ENCODE assay signal across 19 cellular contexts in genomic region chr2:119481501-119482455, GRCh38. TPM values are rescaled to one million over a fixed set of nuclear protein-coding genes. Genes with fewer than 3 reads are reported as not detected.
DNase-seq lines count a peak whose midpoint lies in the region; ATAC-seq, FAIRE-seq and TF ChIP-seq lines count a peak whose summit lies in the region.
"Had no signal": no experiment of that assay in that cellular context is flagged by ENCODE, and none has a peak within 500 bp of the region (broad histone marks: within the 10 kb centered on the region; RNA-seq: fewer than 3 reads in every experiment).

No MANE protein-coding gene starts in this region.

- in situ Hi-C loops in HepG2 (cut with HindIII; ENCODE audit: extremely low pct_ligation_motif_present, low pct_unique_long_range_greater_than_20kb), result loop anchor here (5.0 kb wide), 1 partner anchor 259 kb away; the partner anchor contains the start of gene STEAP3

- no peak for DNase-seq in HepG2 (ENCODE audit: low spot score)
- DNase-seq in right lobe of liver, result no peak
- no peak for DNase-seq in coronary artery (ENCODE audit: low spot score)
- no peak for DNase-seq in neural crest cell (ENCODE audit: low read depth, low spot score)
- peak; percentile 52 to 96 for DNase-seq in vagina (ENCODE audit: extremely low spot score in 2 of 2)
- no peak for DNase-seq in DMS153 (lab: John Stamatoyannopoulos, UW)
- no peak for DNase-seq in EL
- DNase-seq: activated effector memory CD4-positive, alpha-beta T cell treated with anti-CD3 and anti-CD28 coated beads, Interleukin-2, amount 50 U/mL, for 16 hours; foreskin fibroblast; NCI-H187 treated with DMSO at 0.1 percent for 48 hours; NCI-H524; stimulated activated CD4-positive, alpha-beta T cell treated with anti-CD3 and anti-CD28 coated beads, Interleukin-15, amount 100 ng/mL, for 24 hours; T-helper 2 cell had no signal

- H3K4me2 ChIP-seq in HepG2 (ENCODE audit: low read depth, low read length), result peak overlapping the region; percentile 14; the same call in 1 of the 2 replicates

- H3K36me3 Mint-ChIP-seq in neural crest cell (ENCODE audit: low read depth), result no peaks in the 10 kb centered on the region
- H3K36me3 Mint-ChIP-seq: natural killer cell treated with Interleukin-12 subunit alpha and Interleukin-12 subunit beta and Interleukin-15 and Interleukin-18, amount 100 ng/mL, for 72 hours had no signal

- no peaks in the 10 kb centered on the region for H3K27me3 Mint-ChIP-seq in neural crest cell (ENCODE audit: low read depth)
- H3K27me3 Mint-ChIP-seq: stimulated activated naive CD8-positive, alpha-beta T cell treated with anti-CD3 and anti-CD28 coated beads, Interleukin-15, Interleukin-2, amounts not matched to agents 100 ng/mL and 50 ng/mL, for 24 hours had no signal

- H3K36me3 ChIP-seq in HepG2 (replicated peaks in 1 of 2; ENCODE audit: control insufficient read depth in 1 of 2, insufficient read depth in 2 of 2, low read length in 2 of 2) (no peaks in the 10 kb centered on the region), right lobe of liver (no peaks in the 10 kb centered on the region), vagina (no peaks in the 10 kb centered on the region)

- TF ChIP-seq EP300 in HepG2 (IDR thresholded peaks at IDR 0.05; ENCODE audit: low read depth in 2 of 2, low read length in 2 of 2) (no peak), HepG2 (CRISPR knock-in tag; IDR thresholded peaks at IDR 0.05; ENCODE audit: borderline replicate concordance) (no peak)

- H3K9me3 ChIP-seq in HepG2 (ENCODE audit: low read length), result no peaks in the 10 kb centered on the region
- no peaks in the 10 kb centered on the region for H3K9me3 ChIP-seq in right lobe of liver
- no peaks in the 10 kb centered on the region for H3K9me3 ChIP-seq in vagina

- TF ChIP-seq POLR2A in HepG2 (IDR thresholded peaks at IDR 0.05; ENCODE audit: insufficient read depth in 1 of 2, low read depth in 2 of 2, low read length in 2 of 2) (no peak), right lobe of liver (IDR thresholded peaks at IDR 0.05) (no peak), vagina (IDR thresholded peaks at IDR 0.05) (no peak)

- H3K27me3 ChIP-seq in HepG2 (ENCODE audit: control insufficient read depth in 1 of 2, insufficient read depth in 2 of 2, low read length in 2 of 2) (peaks cover 0 to 82% of the 10 kb centered on the region in 2 experiments; a peak in 4 of 5 replicates), right lobe of liver (no peaks in the 10 kb centered on the region), vagina (no peaks in the 10 kb centered on the region)

- intact Hi-C loops in HepG2 (cut with micrococcal nuclease; ENCODE audit: unreplicated experiment), result no loop called here
- intact Hi-C loops in right lobe of liver (cut with DNase I), result no loop called here
- intact Hi-C loops in vagina (cut with DNase I), result no loop called here

- no peaks in the 10 kb centered on the region for H4K20me1 ChIP-seq in HepG2 (ENCODE audit: insufficient read depth, low read length)

- ATAC-seq in HepG2 (no peak), right lobe of liver (no peak), GM18498 (IDR thresholded peaks at IDR 0.05; ENCODE audit: unreplicated experiment) (no peak)
- ATAC-seq: natural killer cell treated with Interleukin-12 subunit alpha and Interleukin-12 subunit beta and Interleukin-15 and Interleukin-18, amount 100 ng/mL, for 72 hours had no signal

- TF ChIP-seq CTCF in HepG2 (CRISPR knock-in tag; IDR thresholded peaks at IDR 0.05), result peak; percentile 31; the same call in 1 of the 2 replicates
- TF ChIP-seq CTCF in right lobe of liver (IDR thresholded peaks at IDR 0.05), result no peak
- TF ChIP-seq CTCF in coronary artery (IDR thresholded peaks at IDR 0.05), result no peak
- no peak for TF ChIP-seq CTCF in neural crest cell (conservative IDR thresholded peaks at IDR 0.05)
- no peak for TF ChIP-seq CTCF in vagina (IDR thresholded peaks at IDR 0.05)

- BruUV-seq in HepG2 (replicated peaks; lab: Mats Ljungman, UMichigan), result no TSS peak

- H3K4me1 ChIP-seq in HepG2 (ENCODE audit: insufficient read depth, low read length), result peaks cover 56% of the 10 kb centered on the region
- peaks cover 0 to 37% (median 11%) of the 10 kb centered on the region in 4 donors for H3K4me1 ChIP-seq in right lobe of liver
- no peaks in the 10 kb centered on the region for H3K4me1 ChIP-seq in vagina

- no peak overlapping the region for H3K4me3 Mint-ChIP-seq in neural crest cell
- H3K4me3 Mint-ChIP-seq: natural killer cell treated with Interleukin-12 subunit alpha and Interleukin-12 subunit beta and Interleukin-15 and Interleukin-18, amount 100 ng/mL, for 72 hours; stimulated activated naive CD8-positive, alpha-beta T cell treated with anti-CD3 and anti-CD28 coated beads, Interleukin-15, Interleukin-2, amounts not matched to agents 100 ng/mL and 50 ng/mL, for 24 hours had no signal

- H3K27ac ChIP-seq in HepG2 (ENCODE audit: extremely low read length, insufficient read depth, low read length) (no peak overlapping the region), right lobe of liver (no peak overlapping the region), coronary artery (peak overlapping the region; percentile 53 to 91), vagina (no peak overlapping the region)

- H3K79me2 ChIP-seq in HepG2 (ENCODE audit: insufficient read depth, low read length), result no peaks in the 10 kb centered on the region

- 33% methylated on average over 11 of the region's 16 CpGs for WGBS in HepG2 (ENCODE audit: low lambda C conversion rate)
- 81% methylated on average over 7 of the region's 16 CpGs for WGBS in right lobe of liver (ENCODE audit: insufficient coverage, low coverage, low lambda C conversion rate, missing lambda C conversion rate)

- H3K27ac Mint-ChIP-seq in neural crest cell (ENCODE audit: unreplicated experiment), result peak overlapping the region; percentile 19
- H3K27ac Mint-ChIP-seq: natural killer cell treated with Interleukin-12 subunit alpha and Interleukin-12 subunit beta and Interleukin-15 and Interleukin-18, amount 100 ng/mL, for 72 hours; stimulated activated naive CD8-positive, alpha-beta T cell treated with anti-CD3 and anti-CD28 coated beads, Interleukin-15, Interleukin-2, amounts not matched to agents 100 ng/mL and 50 ng/mL, for 24 hours had no signal

- no peak overlapping the region for H3K9ac ChIP-seq in HepG2 (ENCODE audit: insufficient read depth, low read depth, low read length)

- no peak overlapping the region for H3K4me3 ChIP-seq in HepG2 (replicated peaks in 1 of 3; ENCODE audit: insufficient read depth in 1 of 3, low read depth in 2 of 3, low read length in 3 of 3)
- H3K4me3 ChIP-seq in right lobe of liver, result no peak overlapping the region
- H3K4me3 ChIP-seq in coronary artery, result no peak overlapping the region
- no peak overlapping the region for H3K4me3 ChIP-seq in vagina

- CTCF ChIA-PET in HepG2 (lab: Yijun Ruan, JAX; ENCODE audit: low intra/inter-chr PET ratio, low total read pairs), result no interaction called here

- TF ChIP-seq RAD21 in HepG2 (CRISPR knock-in tag; IDR thresholded peaks at IDR 0.05), result no peak

- POLR2A ChIA-PET in HepG2 (lab: Yijun Ruan, JAX), result interaction anchor here (1.4 kb wide), 1 partner anchor 115 kb away, joined by 7 read pairs; the partner anchor contains the start of genes C2orf76 and DBI

- H3K4me1 Mint-ChIP-seq in neural crest cell, result no peaks in the 10 kb centered on the region

- no peak for FAIRE-seq in HepG2 (lab: Jason Lieb, UNC)
- FAIRE-seq: endothelial cell of umbilical vein had no signal

- H3K9me3 Mint-ChIP-seq in neural crest cell, result no peaks in the 10 kb centered on the region
- H3K9me3 Mint-ChIP-seq: natural killer cell treated with Interleukin-12 subunit alpha and Interleukin-12 subunit beta and Interleukin-15 and Interleukin-18, amount 100 ng/mL, for 72 hours; stimulated activated naive CD8-positive, alpha-beta T cell treated with anti-CD3 and anti-CD28 coated beads, Interleukin-15, Interleukin-2, amounts not matched to agents 100 ng/mL and 50 ng/mL, for 24 hours had no signal

- no peak overlapping the region for H2AFZ ChIP-seq in HepG2 (ENCODE audit: low read length)

RNA-seq across cellular contexts. Expression of gene SCTR, which starts 42.5 kb away (rescaled TPM):
- not detected in 2 replicates for total RNA-seq in HepG2 (2016; rRNA removed; fragmentation: Illumina TruSeq; extraction: Trizol)
- total RNA-seq in HepG2 (2016; cell fraction: cytosol; rRNA removed; fragmentation: Illumina TruSeq; extraction: Trizol; ENCODE audit: low read depth), result not detected in 2 replicates
- total RNA-seq in HepG2 (2016; cell fraction: insoluble cytoplasmic fraction; rRNA removed; fragmentation: Illumina TruSeq; extraction: Trizol), result not detected in 2 replicates
- not detected in 2 replicates for total RNA-seq in HepG2 (2016; cell fraction: membrane; rRNA removed; fragmentation: Illumina TruSeq; extraction: Trizol)
- total RNA-seq in HepG2 (2016; cell fraction: nucleus; rRNA removed; fragmentation: Illumina TruSeq; extraction: Trizol), result not detected in 2 replicates
- not detected in 2 replicates for polyA plus RNA-seq in HepG2 (2011; rRNA removed)
- polyA plus RNA-seq in HepG2 (2011; cell fraction: cytosol; rRNA removed), result not detected in 2 replicates
- not detected in 2 replicates for polyA plus RNA-seq in HepG2 (2011; cell fraction: nucleus; rRNA removed)
- polyA plus RNA-seq in HepG2 (2012), result 2.8 and 3.7 TPM in 2 replicates
- not detected in 2 replicates for polyA plus RNA-seq in HepG2 (2016; cell fraction: cytosol; fragmentation: Illumina TruSeq; extraction: Trizol; ENCODE audit: low read depth)
- polyA plus RNA-seq in HepG2 (2016; cell fraction: insoluble cytoplasmic fraction; fragmentation: Illumina TruSeq; extraction: Trizol; ENCODE audit: low read depth), result not detected in 2 replicates
- polyA plus RNA-seq in HepG2 (2016; cell fraction: membrane; fragmentation: Illumina TruSeq; extraction: Trizol; ENCODE audit: low read depth), result not detected in 2 replicates
- polyA plus RNA-seq in HepG2 (2016; cell fraction: nucleus; fragmentation: Illumina TruSeq; extraction: Trizol; ENCODE audit: insufficient read depth, low read depth), result not detected in 2 replicates
- polyA minus RNA-seq in HepG2 (2011; rRNA and poly(A)+ RNA removed; ENCODE audit: low replicate concordance), result not detected in 2 replicates
- polyA minus RNA-seq in HepG2 (2011; cell fraction: cytosol; rRNA and poly(A)+ RNA removed), result not detected in 2 replicates
- not detected in 2 replicates for polyA minus RNA-seq in HepG2 (2011; cell fraction: nucleus; rRNA and poly(A)+ RNA removed)
- total RNA-seq in right lobe of liver, result under 1 TPM in 4 of 6 experiments, not detected in 2; 0.12 to 0.38 (median 0.35) TPM
- total RNA-seq in neural crest cell, result not detected in 2 replicates
- total RNA-seq in vagina, result not detected
- total RNA-seq: activated CD8-positive, alpha-beta memory T cell treated with anti-CD3 and anti-CD28 coated beads for 36 hours; endothelial cell of umbilical vein; MCF 10A; natural killer cell treated with Interleukin-12 subunit alpha and Interleukin-12 subunit beta and Interleukin-15 and Interleukin-18, amount 100 ng/mL, for 72 hours had no signal
- polyA plus RNA-seq: endothelial cell of umbilical vein had no signal

RNA-seq across cellular contexts. Expression of gene TMEM37, which starts 50.1 kb away (rescaled TPM):
- total RNA-seq in HepG2 (2016; rRNA removed; fragmentation: Illumina TruSeq; extraction: Trizol) (23.7 and 37.7 TPM in 2 replicates), right lobe of liver (10 to 100 TPM; 37.3 to 96.6 (median 73.5) TPM), neural crest cell (4.7 and 5.3 TPM in 2 replicates), vagina (3.2 TPM)
- 28.9 and 37.4 TPM in 2 replicates for total RNA-seq in HepG2 (2016; cell fraction: cytosol; rRNA removed; fragmentation: Illumina TruSeq; extraction: Trizol; ENCODE audit: low read depth)
- total RNA-seq in HepG2 (2016; cell fraction: insoluble cytoplasmic fraction; rRNA removed; fragmentation: Illumina TruSeq; extraction: Trizol), result 22.3 and 38.3 TPM in 2 replicates
- total RNA-seq in HepG2 (2016; cell fraction: membrane; rRNA removed; fragmentation: Illumina TruSeq; extraction: Trizol), result 42.2 and 48.4 TPM in 2 replicates
- total RNA-seq in HepG2 (2016; cell fraction: nucleus; rRNA removed; fragmentation: Illumina TruSeq; extraction: Trizol), result 34.2 and 36.8 TPM in 2 replicates
- polyA plus RNA-seq in HepG2 (2011; rRNA removed), result 115 and 141 TPM in 2 replicates
- 117 and 121 TPM in 2 replicates for polyA plus RNA-seq in HepG2 (2011; cell fraction: cytosol; rRNA removed)
- polyA plus RNA-seq in HepG2 (2011; cell fraction: nucleus; rRNA removed), result 112 and 119 TPM in 2 replicates
- polyA plus RNA-seq in HepG2 (2012), result 79.4 and 99.6 TPM in 2 replicates
- polyA plus RNA-seq in HepG2 (2016; cell fraction: cytosol; fragmentation: Illumina TruSeq; extraction: Trizol; ENCODE audit: low read depth), result 35.8 and 51.6 TPM in 2 replicates
- polyA plus RNA-seq in HepG2 (2016; cell fraction: insoluble cytoplasmic fraction; fragmentation: Illumina TruSeq; extraction: Trizol; ENCODE audit: low read depth), result 29.9 and 33.6 TPM in 2 replicates
- polyA plus RNA-seq in HepG2 (2016; cell fraction: membrane; fragmentation: Illumina TruSeq; extraction: Trizol; ENCODE audit: low read depth), result 42.8 and 53.0 TPM in 2 replicates
- 58.5 and 61.9 TPM in 2 replicates for polyA plus RNA-seq in HepG2 (2016; cell fraction: nucleus; fragmentation: Illumina TruSeq; extraction: Trizol; ENCODE audit: insufficient read depth, low read depth)
- 8.6 and 130 TPM in 2 replicates for polyA minus RNA-seq in HepG2 (2011; rRNA and poly(A)+ RNA removed; ENCODE audit: low replicate concordance)
- 23.8 and 26.3 TPM in 2 replicates for polyA minus RNA-seq in HepG2 (2011; cell fraction: cytosol; rRNA and poly(A)+ RNA removed)
- 72.6 and 73.7 TPM in 2 replicates for polyA minus RNA-seq in HepG2 (2011; cell fraction: nucleus; rRNA and poly(A)+ RNA removed)
- total RNA-seq: activated CD8-positive, alpha-beta memory T cell treated with anti-CD3 and anti-CD28 coated beads for 36 hours; MCF 10A; natural killer cell treated with Interleukin-12 subunit alpha and Interleukin-12 subunit beta and Interleukin-15 and Interleukin-18, amount 100 ng/mL, for 72 hours had no signal

Comparison
In these comparisons a context has a peak if more than half of its experiments do, and no peak if none do; other contexts are left out.
1. DNase-seq: peak in vagina (2 of 2); none in HepG2 (single experiment), right lobe of liver (0 of 3), coronary artery (single experiment), neural crest cell (single experiment), DMS153 (single experiment) and EL (single experiment).
2. H3K27ac ChIP-seq: peak in coronary artery (2 of 2); none in HepG2 (single experiment), right lobe of liver (0 of 3) and vagina (single experiment).